Comparison of ENCODE assay signal across 12 cellular contexts in genomic region chr3:66489577-66489976, GRCh38. TPM values are rescaled to one million over a fixed set of nuclear protein-coding genes. Genes with fewer than 3 reads are reported as not detected.
DNase-seq lines count a peak whose midpoint lies in the region; ATAC-seq and TF ChIP-seq lines count a peak whose summit lies in the region.
"Had no signal": no experiment of that assay in that cellular context is flagged by ENCODE, and none has a peak within 500 bp of the region (broad histone marks: within the 10 kb centered on the region; RNA-seq: fewer than 3 reads in every experiment).

No MANE protein-coding gene starts in this region.

- peak overlapping the region; percentile 60; the same call in 1 of the 2 replicates for H2AK5ac ChIP-seq in IMR-90 (ENCODE audit: low read depth, low read length)

- H3K27ac Mint-ChIP-seq in CD4-positive, CD25-positive, alpha-beta regulatory T cell = peak overlapping the region; percentile 85 to 96 (median 89)
- peak overlapping the region; percentile 87 for H3K27ac Mint-ChIP-seq in activated naive CD8-positive, alpha-beta T cell treated with anti-CD3 and anti-CD28 coated beads, Interleukin-2, amount 10 ng/mL, durations not matched to agents 7 days and 5 days
- H3K27ac Mint-ChIP-seq in Caco-2 (ENCODE audit: unreplicated experiment) = no peak overlapping the region

- peak overlapping the region; percentile 12; the same call in 1 of the 2 replicates for H2BK120ac ChIP-seq in IMR-90 (ENCODE audit: low read depth, low read length)

- peaks cover 11% of the 10 kb centered on the region for H3K36me3 Mint-ChIP-seq in CD4-positive, CD25-positive, alpha-beta regulatory T cell
- H3K36me3 Mint-ChIP-seq in activated naive CD8-positive, alpha-beta T cell treated with anti-CD3 and anti-CD28 coated beads, Interleukin-2, amount 10 ng/mL, durations not matched to agents 7 days and 5 days = peaks cover 9% of the 10 kb centered on the region
- peaks cover 14% of the 10 kb centered on the region for H3K36me3 Mint-ChIP-seq in Caco-2 (ENCODE audit: insufficient read depth, unreplicated experiment)

- H3K4ac ChIP-seq in IMR-90 (ENCODE audit: low read depth, low read length) = no peak overlapping the region

- no peak overlapping the region for H2BK5ac ChIP-seq in IMR-90 (ENCODE audit: low read depth, low read length, poor library complexity, severe bottlenecking)

- in situ Hi-C loops in IMR-90 (cut with MboI; ENCODE audit: low sequenced_read_pairs) = no loop called here

- dilution Hi-C loops in IMR-90 (cut with HindIII; ENCODE audit: low sequenced_read_pairs, unreplicated experiment) = no loop called here

- peaks cover 40 to 94% (median 74%) of the 10 kb centered on the region in 4 donors for H3K4me1 Mint-ChIP-seq in CD4-positive, CD25-positive, alpha-beta regulatory T cell
- H3K4me1 Mint-ChIP-seq in activated naive CD8-positive, alpha-beta T cell treated with anti-CD3 and anti-CD28 coated beads, Interleukin-2, amount 10 ng/mL, durations not matched to agents 7 days and 5 days = peaks cover 52% of the 10 kb centered on the region
- H3K4me1 Mint-ChIP-seq in Caco-2 (ENCODE audit: low read depth, unreplicated experiment) = peaks cover 45% of the 10 kb centered on the region

- H3K56ac ChIP-seq in IMR-90 (ENCODE audit: extremely low read depth, insufficient read depth, low read length) = no peak overlapping the region

- H2BK15ac ChIP-seq in IMR-90 (ENCODE audit: low read depth, low read length) = no peak overlapping the region

- TF ChIP-seq POLR2A in IMR-90 (IDR thresholded peaks at IDR 0.05; ENCODE audit: low read depth, low read length) = no peak
- TF ChIP-seq POLR2A in prostate gland (IDR thresholded peaks at IDR 0.05) = no peak

- no peaks in the 10 kb centered on the region for H3K27me3 ChIP-seq in CD4-positive, CD25-positive, alpha-beta regulatory T cell (ENCODE audit: control insufficient read depth, insufficient read depth, low read length)
- H3K27me3 ChIP-seq in IMR-90 (ENCODE audit: control insufficient read depth, insufficient read depth, low read length) (no peaks in the 10 kb centered on the region), prostate gland (replicated peaks; ENCODE audit: insufficient read depth) (no peaks in the 10 kb centered on the region), Caco-2 (replicated peaks; ENCODE audit: control insufficient read depth, insufficient read depth, low read length) (no peaks in the 10 kb centered on the region)
- H3K27me3 ChIP-seq: body of pancreas had no signal

- no peak overlapping the region for H2AFZ ChIP-seq in IMR-90 (replicated peaks; ENCODE audit: low read length, poor library complexity)

- H3K4me3 ChIP-seq in CD4-positive, CD25-positive, alpha-beta regulatory T cell (ENCODE audit: low read depth, low read length) = peak overlapping the region; percentile 79
- no peak overlapping the region for H3K4me3 ChIP-seq in IMR-90 (ENCODE audit: insufficient read depth, low read depth, low read length)
- H3K4me3 ChIP-seq in prostate gland = no peak overlapping the region
- H3K4me3 ChIP-seq in Caco-2 (ENCODE audit: low read depth, low read length) = no peak overlapping the region
- H3K4me3 ChIP-seq: body of pancreas had no signal

- H3K23ac ChIP-seq in IMR-90 (ENCODE audit: low read depth, low read length) = no peak overlapping the region

- CTCF ChIA-PET in IMR-90 (lab: Yijun Ruan, JAX) (no interaction called here), Caco-2 (lab: Charles Lee) (no interaction called here)

- H4K20me1 ChIP-seq in IMR-90 (ENCODE audit: insufficient read depth, low read length) = peaks cover 22% of the 10 kb centered on the region; the same call in 1 of the 2 replicates

- H3K9ac ChIP-seq in IMR-90 (ENCODE audit: low read depth, low read length) = no peak overlapping the region

- H3K4me2 ChIP-seq in IMR-90 (ENCODE audit: low read depth, low read length) = no peak overlapping the region; the same call in 1 of the 2 replicates

- H2BK20ac ChIP-seq in IMR-90 (ENCODE audit: low read depth, low read length) = peak overlapping the region; percentile 22; the same call in 1 of the 2 replicates

- peak overlapping the region; percentile 67; the same call in 1 of the 2 replicates for H3K18ac ChIP-seq in IMR-90 (ENCODE audit: low read depth, low read length)

- H3K36me3 ChIP-seq in CD4-positive, CD25-positive, alpha-beta regulatory T cell (ENCODE audit: control insufficient read depth, insufficient read depth, low read length) = no peaks in the 10 kb centered on the region
- H3K36me3 ChIP-seq in IMR-90 (ENCODE audit: control insufficient read depth, insufficient read depth, low read length) (no peaks in the 10 kb centered on the region), prostate gland (no peaks in the 10 kb centered on the region), Caco-2 (ENCODE audit: control insufficient read depth, insufficient read depth, low read length) (no peaks in the 10 kb centered on the region; the same call in 1 of the 2 replicates)

- H3K27ac ChIP-seq in CD4-positive, CD25-positive, alpha-beta regulatory T cell (ENCODE audit: insufficient read depth, low read length, poor library complexity, severe bottlenecking) = peak overlapping the region; percentile 70
- H3K27ac ChIP-seq in IMR-90 (ENCODE audit: insufficient read depth, low read length) = peak overlapping the region; percentile 59; the same call in 1 of the 2 replicates
- peak overlapping the region; percentile 67 to 97 for H3K27ac ChIP-seq in prostate gland

- no peak for DNase-seq in CD4-positive, CD25-positive, alpha-beta regulatory T cell
- no peak for DNase-seq in IMR-90
- DNase-seq in activated naive CD8-positive, alpha-beta T cell treated with anti-CD3 and anti-CD28 coated beads, Interleukin-2, amount 10 ng/mL, durations not matched to agents 7 days and 5 days = no peak
- no peak for DNase-seq in prostate gland (ENCODE audit: low spot score)
- no peak for DNase-seq in NCI-H526 (lab: John Stamatoyannopoulos, UW)
- no peak for DNase-seq in Caco-2
- no peak for DNase-seq in COLO668 (lab: John Stamatoyannopoulos, UW; ENCODE audit: unreplicated experiment)
- DNase-seq: body of pancreas, C1 segment of cervical spinal cord, NCI-H446 treated with DMSO at 0.1 percent for 48 hours had no signal

- peaks cover 92% of the 10 kb centered on the region for H3K4me1 ChIP-seq in CD4-positive, CD25-positive, alpha-beta regulatory T cell (ENCODE audit: control insufficient read depth, insufficient read depth, low read length, poor library complexity, severe bottlenecking)
- H3K4me1 ChIP-seq in IMR-90 (ENCODE audit: control insufficient read depth, insufficient read depth, low read length) (peaks cover 26% of the 10 kb centered on the region), prostate gland (replicated peaks) (peaks cover 30% of the 10 kb centered on the region), Caco-2 (peaks cover 73% of the 10 kb centered on the region)

- peaks cover 11% of the 10 kb centered on the region for H3K9me1 ChIP-seq in IMR-90 (ENCODE audit: insufficient read depth, low read length)

- no peak overlapping the region for H3K14ac ChIP-seq in IMR-90 (replicated peaks; ENCODE audit: low read depth, low read length)

- POLR2A ChIA-PET in IMR-90 (lab: Charles Lee; ENCODE audit: unreplicated experiment) (no interaction called here), Caco-2 (lab: Charles Lee) (no interaction called here)
- POLR2A ChIA-PET in activated naive CD8-positive, alpha-beta T cell treated with anti-CD3 and anti-CD28 coated beads, Interleukin-2, amount 10 ng/mL, durations not matched to agents 7 days and 5 days (lab: Charles Lee) = interaction anchor here (1.3 to 2.8 kb wide), 3 partner anchors 9 to 269 kb away, joined by 3 to 10 read pairs (median 5); partner anchors contain the start of genes LRIG1 and SLC25A26

- H4K8ac ChIP-seq in IMR-90 (ENCODE audit: low read depth in 2 of 2, low read length in 2 of 2) = 0 out of 4 replicates have a peak overlapping the region, but pooled peaks of 1 of the 2 experiments have one; percentile 2

- peaks cover 0 to 2% (median 0%) of the 10 kb centered on the region in 7 donors for H3K9me3 Mint-ChIP-seq in CD4-positive, CD25-positive, alpha-beta regulatory T cell
- peaks cover 2% of the 10 kb centered on the region for H3K9me3 Mint-ChIP-seq in activated naive CD8-positive, alpha-beta T cell treated with anti-CD3 and anti-CD28 coated beads, Interleukin-2, amount 10 ng/mL, durations not matched to agents 7 days and 5 days
- H3K9me3 Mint-ChIP-seq in Caco-2 (ENCODE audit: unreplicated experiment) = no peaks in the 10 kb centered on the region
- H3K9me3 Mint-ChIP-seq: nephron had no signal

- H4K91ac ChIP-seq in IMR-90 (ENCODE audit: insufficient read depth, low read depth, low read length) = no peak overlapping the region

- H3K9me3 ChIP-seq in CD4-positive, CD25-positive, alpha-beta regulatory T cell (ENCODE audit: control insufficient read depth in 2 of 2, low read length in 2 of 2) = no peaks in the 10 kb centered on the region
- H3K9me3 ChIP-seq in IMR-90 (ENCODE audit: control insufficient read depth, insufficient read depth, low read length) (no peaks in the 10 kb centered on the region), prostate gland (no peaks in the 10 kb centered on the region), Caco-2 (no peaks in the 10 kb centered on the region)
- H3K9me3 ChIP-seq: body of pancreas had no signal

- peak in 1 of 2 donors; percentile 12 for ATAC-seq in CD4-positive, CD25-positive, alpha-beta regulatory T cell (ENCODE audit: low read depth in 2 of 2)
- ATAC-seq in IMR-90 (ENCODE audit: low read depth) (no peak), HG02588 (IDR thresholded peaks at IDR 0.05; ENCODE audit: unreplicated experiment) (no peak)
- peak; percentile 51 for ATAC-seq in activated naive CD8-positive, alpha-beta T cell treated with anti-CD3 and anti-CD28 coated beads, Interleukin-2, amount 10 ng/mL, durations not matched to agents 7 days and 5 days (ENCODE audit: low read depth)
- ATAC-seq: body of pancreas had no signal

- H3K27me3 Mint-ChIP-seq in CD4-positive, CD25-positive, alpha-beta regulatory T cell = no peaks in the 10 kb centered on the region
- peaks cover 4% of the 10 kb centered on the region for H3K27me3 Mint-ChIP-seq in activated naive CD8-positive, alpha-beta T cell treated with anti-CD3 and anti-CD28 coated beads, Interleukin-2, amount 10 ng/mL, durations not matched to agents 7 days and 5 days
- no peaks in the 10 kb centered on the region for H3K27me3 Mint-ChIP-seq in Caco-2 (ENCODE audit: insufficient read depth, unreplicated experiment)

- peaks cover 21 to 63% of the 10 kb centered on the region in 2 experiments; a peak in 3 of 4 replicates for H3K79me1 ChIP-seq in IMR-90 (ENCODE audit: low read depth in 1 of 2, low read length in 2 of 2)

- H4K5ac ChIP-seq in IMR-90 (ENCODE audit: low read depth, low read length) = peak overlapping the region; percentile 58; the same call in 1 of the 2 replicates

- peak overlapping the region; percentile 49 to 85 (median 79) for H3K4me3 Mint-ChIP-seq in CD4-positive, CD25-positive, alpha-beta regulatory T cell
- H3K4me3 Mint-ChIP-seq in activated naive CD8-positive, alpha-beta T cell treated with anti-CD3 and anti-CD28 coated beads, Interleukin-2, amount 10 ng/mL, durations not matched to agents 7 days and 5 days = peak overlapping the region; percentile 67
- H3K4me3 Mint-ChIP-seq in Caco-2 (ENCODE audit: unreplicated experiment) = no peak overlapping the region
- H3K4me3 Mint-ChIP-seq: nephron had no signal

- BruUV-seq in IMR-90 (replicated peaks; lab: Mats Ljungman, UMichigan) = no TSS peak
- no TSS peak for BruUV-seq in Caco-2 (replicated peaks; lab: Mats Ljungman, UMichigan)

- no peak overlapping the region for H2AK9ac ChIP-seq in IMR-90 (replicated peaks; ENCODE audit: low read depth, low read length, poor library complexity)

- no peak for TF ChIP-seq CTCF in IMR-90 (conservative IDR thresholded peaks at IDR 0.05; ENCODE audit: low read depth, low read length)
- no peak for TF ChIP-seq CTCF in prostate gland (IDR thresholded peaks at IDR 0.05)
- no peak for TF ChIP-seq CTCF in Caco-2 (IDR thresholded peaks at IDR 0.05; ENCODE audit: insufficient read depth in 1 of 2, low read depth in 1 of 2, low read length in 1 of 2, severe bottlenecking in 1 of 2, unreplicated experiment in 1 of 2)

- intact Hi-C loops in IMR-90 (cut with micrococcal nuclease) (loop anchor here (10.0 kb wide), 1 partner anchor 505 kb away; the partner anchor contains the start of gene KBTBD8), prostate gland (cut with DNase I) (loop anchor here (5.0 kb wide), 1 partner anchor 42 kb away; no protein-coding TSS in a partner anchor), Caco-2 (cut with micrococcal nuclease; ENCODE audit: unreplicated experiment) (no loop called here)

- WGBS in IMR-90 (ENCODE audit: extremely low coverage in 2 of 2, insufficient read length in 1 of 2), 2 experiments = no CpG with 5 or more reads among the region's 4 CpGs
- WGBS in prostate gland = 63% methylated on average over 4 of the region's 4 CpGs

- no peak for TF ChIP-seq RAD21 in IMR-90 (IDR thresholded peaks at IDR 0.05; ENCODE audit: low read length)

RNA-seq across cellular contexts. Expression of gene LRIG1, which starts 11.2 kb away (rescaled TPM):
- total RNA-seq in CD4-positive, CD25-positive, alpha-beta regulatory T cell = 81.3 TPM
- polyA plus RNA-seq in CD4-positive, CD25-positive, alpha-beta regulatory T cell = 10 to 100 TPM; 46.7 to 67.6 (median 64.4) TPM
- 69.2 and 87.8 TPM in 2 replicates for total RNA-seq in IMR-90 (2012; rRNA removed)
- 55.9 and 62.8 TPM in 2 replicates for polyA plus RNA-seq in IMR-90 (2012; rRNA removed)
- polyA plus RNA-seq in IMR-90 (2012; cell fraction: cytosol; rRNA removed) = 35.1 and 74.2 TPM in 2 replicates
- 87.7 and 98.9 TPM in 2 replicates for polyA plus RNA-seq in IMR-90 (2012; cell fraction: nucleus; rRNA removed; ENCODE audit: low replicate concordance)
- total RNA-seq in activated naive CD8-positive, alpha-beta T cell treated with anti-CD3 and anti-CD28 coated beads, Interleukin-2, amount 10 ng/mL, durations not matched to agents 7 days and 5 days = 10 to 100 TPM; 17.9 to 27.0 TPM
- total RNA-seq in prostate gland = 100 to 1,000 TPM; 119 to 186 TPM
- 43.4 and 47.0 TPM in 2 replicates for total RNA-seq in Caco-2 (2022)
